Comparison of ENCODE assay signal across 9 cellular contexts in the genomic region with DNA sequence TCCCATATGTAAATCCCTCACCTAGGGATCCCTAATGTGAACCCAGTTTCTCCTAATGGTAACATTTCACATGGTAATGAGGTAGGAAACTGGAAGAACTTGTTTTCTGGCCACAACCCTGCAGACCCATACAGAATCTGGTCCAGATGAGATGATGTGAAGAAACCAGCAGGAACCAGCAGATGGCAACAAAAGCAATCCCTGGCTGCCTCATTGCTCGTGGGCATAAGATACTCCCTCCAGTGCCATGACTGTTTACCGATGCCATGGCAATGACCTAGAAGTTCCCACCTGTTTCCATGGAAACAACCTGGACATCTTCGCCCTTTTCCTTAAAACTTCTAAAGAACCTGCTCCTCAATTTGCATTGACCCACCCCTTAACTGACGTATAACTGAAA. TPM values are rescaled to one million over a fixed set of nuclear protein-coding genes. Genes with fewer than 3 reads are reported as not detected.
DNase-seq lines count a peak whose midpoint lies in the region; ATAC-seq and TF ChIP-seq lines count a peak whose summit lies in the region.
"Had no signal": no experiment of that assay in that cellular context is flagged by ENCODE, and none has a peak within 500 bp of the region (broad histone marks: within the 10 kb centered on the region; RNA-seq: fewer than 3 reads in every experiment).

No MANE protein-coding gene starts in this region.

- H3K27me3 ChIP-seq in MM.1S (replicated peaks; ENCODE audit: insufficient read depth, low read length), result peaks cover 64% of the 10 kb centered on the region
- no peaks in the 10 kb centered on the region for H3K27me3 ChIP-seq in SJCRH30

- H3K9me3 Mint-ChIP-seq in MCF 10A (ENCODE audit: unreplicated experiment), result peaks cover 7% of the 10 kb centered on the region
- H3K9me3 Mint-ChIP-seq in memory B cell, result peaks cover 10% of the 10 kb centered on the region
- H3K9me3 Mint-ChIP-seq in mesothelial cell of epicardium, result peaks cover 9% of the 10 kb centered on the region

- no peaks in the 10 kb centered on the region for H4K20me1 ChIP-seq in MM.1S (ENCODE audit: insufficient read depth, low read length)

- H3K36me3 Mint-ChIP-seq in MCF 10A (ENCODE audit: insufficient read depth, unreplicated experiment), result no peaks in the 10 kb centered on the region
- H3K36me3 Mint-ChIP-seq in memory B cell, result peaks cover 3% of the 10 kb centered on the region
- H3K36me3 Mint-ChIP-seq in mesothelial cell of epicardium, result no peaks in the 10 kb centered on the region

- no peaks in the 10 kb centered on the region for H3F3A ChIP-seq in MM.1S (ENCODE audit: insufficient read depth, low read length)

- TF ChIP-seq CTCF in MM.1S (IDR thresholded peaks at IDR 0.05; ENCODE audit: low read length), result peak; percentile 24
- TF ChIP-seq CTCF in MCF 10A (IDR thresholded peaks at IDR 0.05; ENCODE audit: unreplicated experiment), result peak; percentile 12
- TF ChIP-seq CTCF in mesothelial cell of epicardium (IDR thresholded peaks at IDR 0.05; ENCODE audit: unreplicated experiment), result no peak

- no peaks in the 10 kb centered on the region for H3K9me3 ChIP-seq in MM.1S (replicated peaks; ENCODE audit: insufficient read depth, low read length)
- no peaks in the 10 kb centered on the region for H3K9me3 ChIP-seq in SJCRH30 (replicated peaks)

- no peak overlapping the region for H3K4me3 ChIP-seq in MM.1S (ENCODE audit: low read length)
- no peak overlapping the region for H3K4me3 ChIP-seq in SJCRH30
- H3K4me3 ChIP-seq: dorsolateral prefrontal cortex had no signal

- ATAC-seq in memory B cell (ENCODE audit: low read depth), result peak; percentile 6
- ATAC-seq in GM21737 (IDR thresholded peaks at IDR 0.05; ENCODE audit: unreplicated experiment), result no peak
- ATAC-seq: activated CD8-positive, alpha-beta memory T cell treated with anti-CD3 and anti-CD28 coated beads, Interleukin-2, amount 10 ng/mL, durations not matched to agents 7 days and 5 days had no signal

- H3K4me1 Mint-ChIP-seq in MCF 10A (ENCODE audit: insufficient read depth, unreplicated experiment), result peaks cover 7% of the 10 kb centered on the region
- peaks cover 41% of the 10 kb centered on the region for H3K4me1 Mint-ChIP-seq in memory B cell
- H3K4me1 Mint-ChIP-seq in mesothelial cell of epicardium, result no peaks in the 10 kb centered on the region

- in situ Hi-C loops in G401 (cut with HindIII; ENCODE audit: low sequenced_read_pairs), result no loop called here

- no peak overlapping the region for H3K4me2 ChIP-seq in MM.1S (ENCODE audit: low read depth, low read length)

- H3K79me2 ChIP-seq in MM.1S (ENCODE audit: low read length), result no peaks in the 10 kb centered on the region

- no peaks in the 10 kb centered on the region for H3K9me2 ChIP-seq in MM.1S (replicated peaks; ENCODE audit: insufficient read depth, low read length)

- no peaks in the 10 kb centered on the region for H3K4me1 ChIP-seq in MM.1S (ENCODE audit: low read length)
- no peaks in the 10 kb centered on the region for H3K4me1 ChIP-seq in SJCRH30

- no TSS peak for BruUV-seq in MCF 10A (replicated peaks; lab: Mats Ljungman, UMichigan)

- H3K4me3 Mint-ChIP-seq in MCF 10A (ENCODE audit: unreplicated experiment) (no peak overlapping the region), memory B cell (no peak overlapping the region), mesothelial cell of epicardium (no peak overlapping the region)
- H3K4me3 Mint-ChIP-seq: activated CD8-positive, alpha-beta memory T cell treated with anti-CD3 and anti-CD28 coated beads, Interleukin-2, amount 10 ng/mL, durations not matched to agents 7 days and 5 days had no signal

- no peak overlapping the region for H3K27ac ChIP-seq in MM.1S (ENCODE audit: low read length)
- no peak overlapping the region for H3K27ac ChIP-seq in SJCRH30
- H3K27ac ChIP-seq: dorsolateral prefrontal cortex had no signal

- CTCF ChIA-PET in MCF 10A (lab: Yijun Ruan, JAX), result interaction anchor here (0.7 to 1.2 kb wide), 2 partner anchors 21 to 110 kb away, joined by 3 to 5 read pairs; no protein-coding TSS in a partner anchor

- no peak overlapping the region for H3K27ac Mint-ChIP-seq in MCF 10A (ENCODE audit: low read depth, unreplicated experiment)
- H3K27ac Mint-ChIP-seq in memory B cell, result peak overlapping the region; percentile 28
- no peak overlapping the region for H3K27ac Mint-ChIP-seq in mesothelial cell of epicardium
- H3K27ac Mint-ChIP-seq: activated CD8-positive, alpha-beta memory T cell treated with anti-CD3 and anti-CD28 coated beads, Interleukin-2, amount 10 ng/mL, durations not matched to agents 7 days and 5 days had no signal

- intact Hi-C loops in MCF 10A (cut with micrococcal nuclease), result no loop called here

- H3K27me3 Mint-ChIP-seq in MCF 10A (ENCODE audit: insufficient read depth, unreplicated experiment), result peaks cover 32% of the 10 kb centered on the region
- peaks cover 8% of the 10 kb centered on the region for H3K27me3 Mint-ChIP-seq in memory B cell
- H3K27me3 Mint-ChIP-seq in mesothelial cell of epicardium (ENCODE audit: low read depth), result peaks cover 27% of the 10 kb centered on the region

- POLR2A ChIA-PET in MCF 10A (lab: Yijun Ruan, JAX), result no interaction called here

- H3K36me3 ChIP-seq in MM.1S (replicated peaks; ENCODE audit: insufficient read depth, low read length), result no peaks in the 10 kb centered on the region
- H3K36me3 ChIP-seq in SJCRH30, result no peaks in the 10 kb centered on the region

- H3K9ac ChIP-seq in MM.1S (ENCODE audit: low read length), result no peak overlapping the region

- peak; percentile 49 for DNase-seq in G401 (ENCODE audit: low spot score)
- DNase-seq in MM.1S, result no peak
- DNase-seq in MCF 10A (ENCODE audit: unreplicated experiment), result peak; percentile 23
- no peak for DNase-seq in memory B cell (ENCODE audit: low spot score in 2 of 2)
- no peak for DNase-seq in mesothelial cell of epicardium (ENCODE audit: low spot score in 2 of 2, unreplicated experiment in 2 of 2)
- no peak for DNase-seq in SJCRH30
- DNase-seq: activated CD8-positive, alpha-beta memory T cell treated with anti-CD3 and anti-CD28 coated beads, Interleukin-2, amount 10 ng/mL, durations not matched to agents 7 days and 5 days; dorsolateral prefrontal cortex had no signal

- no peak overlapping the region for H2AFZ ChIP-seq in MM.1S (ENCODE audit: low read length)

RNA-seq across cellular contexts. Expression of gene CD209, which starts 1.4 kb away (rescaled TPM):
- not detected in 2 replicates for total RNA-seq in G401 (2014; rRNA removed; shearing (Covaris generic))
- total RNA-seq in MCF 10A (2022), result not detected in 2 replicates
- not detected in 3 replicates for total RNA-seq in mesothelial cell of epicardium
- not detected in 2 replicates for total RNA-seq in SJCRH30 (2014; rRNA removed; shearing (Covaris generic))
- total RNA-seq: activated CD8-positive, alpha-beta memory T cell treated with anti-CD3 and anti-CD28 coated beads, Interleukin-2, amount 10 ng/mL, durations not matched to agents 7 days and 5 days had no signal

RNA-seq across cellular contexts. Expression of gene CLEC4M, which starts 14.3 kb away (rescaled TPM):
- total RNA-seq in G401 (2014; rRNA removed; shearing (Covaris generic)), result not detected in 2 replicates
- not detected in 2 replicates for total RNA-seq in MCF 10A (2022)
- 1.2 to 2.1 TPM (median 1.5 TPM) in 3 replicates for total RNA-seq in mesothelial cell of epicardium
- total RNA-seq in SJCRH30 (2014; rRNA removed; shearing (Covaris generic)), result not detected in 2 replicates
- total RNA-seq: activated CD8-positive, alpha-beta memory T cell treated with anti-CD3 and anti-CD28 coated beads, Interleukin-2, amount 10 ng/mL, durations not matched to agents 7 days and 5 days had no signal

RNA-seq across cellular contexts. Expression of gene CLEC4G, which starts 16.8 kb away (rescaled TPM):
- not detected in 2 replicates for total RNA-seq in G401 (2014; rRNA removed; shearing (Covaris generic))
- not detected in 2 replicates for total RNA-seq in MCF 10A (2022)
- not detected in 3 replicates for total RNA-seq in mesothelial cell of epicardium
- total RNA-seq in SJCRH30 (2014; rRNA removed; shearing (Covaris generic)), result not detected in 2 replicates
- total RNA-seq: activated CD8-positive, alpha-beta memory T cell treated with anti-CD3 and anti-CD28 coated beads, Interleukin-2, amount 10 ng/mL, durations not matched to agents 7 days and 5 days had no signal

RNA-seq across cellular contexts. Expression of gene FCER2, which starts 46.8 kb away (rescaled TPM):
- total RNA-seq in G401 (2014; rRNA removed; shearing (Covaris generic)), result not detected in 2 replicates
- total RNA-seq in MCF 10A (2022), result not detected in 2 replicates
- not detected in 3 replicates for total RNA-seq in mesothelial cell of epicardium
- not detected in 2 replicates for total RNA-seq in SJCRH30 (2014; rRNA removed; shearing (Covaris generic))

Comparison
In these comparisons a context has a peak if more than half of its experiments do, and no peak if none do; other contexts are left out.
1. DNase-seq: peak in G401 (single experiment) and MCF 10A (single experiment); none in MM.1S (single experiment), memory B cell (0 of 2), mesothelial cell of epicardium (0 of 2) and SJCRH30 (0 of 2).